In genomic region chrX:107741318-107741813, GRCh38 we compare ENCODE assay signal across 9 cellular contexts. TPM values are rescaled to one million over a fixed set of nuclear protein-coding genes. Genes with fewer than 3 reads are reported as not detected.
DNase-seq lines count a peak whose midpoint lies in the region; ATAC-seq and TF ChIP-seq lines count a peak whose summit lies in the region.
"Had no signal": no experiment of that assay in that cellular context is flagged by ENCODE, and none has a peak within 500 bp of the region (broad histone marks: within the 10 kb centered on the region; RNA-seq: fewer than 3 reads in every experiment).

No MANE protein-coding gene starts in this region.

- H3K9me3 ChIP-seq in ascending aorta (no peaks in the 10 kb centered on the region), neural progenitor cell (ENCODE audit: low read depth) (no peaks in the 10 kb centered on the region)

- intact Hi-C loops in ascending aorta (cut with DNase I) = no loop called here

- H3K27ac ChIP-seq in ascending aorta (peak overlapping the region; percentile 93 to 94), neural progenitor cell (no peak overlapping the region)

- H3K4me1 ChIP-seq in ascending aorta (peaks cover 14 to 34% of the 10 kb centered on the region in 2 donors), neural progenitor cell (peaks cover 26% of the 10 kb centered on the region)

- H3F3A ChIP-seq in neural progenitor cell (ENCODE audit: low read depth) = peaks cover 14% of the 10 kb centered on the region

- H3K27me3 ChIP-seq in ascending aorta = no peaks in the 10 kb centered on the region
- no peaks in the 10 kb centered on the region for H3K27me3 ChIP-seq in neural progenitor cell

- H3K4me2 ChIP-seq in neural progenitor cell = peak overlapping the region; percentile 77

- peak overlapping the region; percentile 93 for H2AFZ ChIP-seq in neural progenitor cell (replicated peaks)

- H3K36me3 Mint-ChIP-seq in neural progenitor cell = no peaks in the 10 kb centered on the region

- peaks cover 13% of the 10 kb centered on the region for H3K27me3 Mint-ChIP-seq in neural progenitor cell (ENCODE audit: insufficient read depth, low read depth)

- H3K4me3 ChIP-seq in ascending aorta (peak overlapping the region in 1 of 2 donors; percentile 13), neural progenitor cell (peak overlapping the region; percentile 36)

- H3K27ac Mint-ChIP-seq in neural progenitor cell = peak overlapping the region; percentile 95

- TF ChIP-seq CTCF in ascending aorta (IDR thresholded peaks at IDR 0.05) = no peak
- no peak for TF ChIP-seq CTCF in neural progenitor cell (IDR thresholded peaks at IDR 0.05)

- H3K4me1 Mint-ChIP-seq in neural progenitor cell = peaks cover 38% of the 10 kb centered on the region

- no peak for DNase-seq in ascending aorta (ENCODE audit: low spot score in 2 of 2)
- DNase-seq in neural progenitor cell (ENCODE audit: low spot score) = no peak
- no peak for DNase-seq in AG08395 (ENCODE audit: low spot score)
- DNase-seq in NCI-H1048 (lab: John Stamatoyannopoulos, UW) = no peak
- no peak for DNase-seq in T1000 (lab: John Stamatoyannopoulos, UW)
- no peak for DNase-seq in NCI-H1436 (lab: John Stamatoyannopoulos, UW)

- peak; percentile 30 for ATAC-seq in GM18868 (IDR thresholded peaks at IDR 0.05; ENCODE audit: unreplicated experiment)
- peak; percentile 20 for ATAC-seq in HG02943 (IDR thresholded peaks at IDR 0.05; ENCODE audit: low read depth, unreplicated experiment)

- no peaks in the 10 kb centered on the region for H4K20me1 ChIP-seq in neural progenitor cell (ENCODE audit: low read depth)

- no peak overlapping the region for H3K9ac ChIP-seq in neural progenitor cell

- no peaks in the 10 kb centered on the region for H3K9me3 Mint-ChIP-seq in neural progenitor cell

- H3K4me3 Mint-ChIP-seq in neural progenitor cell = no peak overlapping the region

- H3K79me2 ChIP-seq in neural progenitor cell (ENCODE audit: low read depth) = no peaks in the 10 kb centered on the region

- H3K36me3 ChIP-seq in ascending aorta (no peaks in the 10 kb centered on the region), neural progenitor cell (no peaks in the 10 kb centered on the region)

RNA-seq across cellular contexts. Expression of gene TSC22D3, which starts 34.2 kb away (rescaled TPM):
- 630 TPM for total RNA-seq in ascending aorta
- total RNA-seq in neural progenitor cell (ENCODE audit: low replicate concordance) = 44.9 and 51.0 TPM in 2 replicates

RNA-seq across cellular contexts. Expression of gene NCBP2L, which starts 36.2 kb away (rescaled TPM):
- total RNA-seq in ascending aorta (not detected), neural progenitor cell (ENCODE audit: low replicate concordance) (not detected in 2 replicates)
- total RNA-seq: HT1080 had no signal

Comparison
In these comparisons a context has a peak if more than half of its experiments do, and no peak if none do; other contexts are left out.
1. RNA of gene TSC22D3, which starts 34.2 kb away (total RNA-seq): 630 TPM in ascending aorta (single experiment); 44.9 to 51.0 TPM in neural progenitor cell; every median in the first group is over 10 times any median in the second.